Comparison of ENCODE assay signal across 1 cellular context in genomic region chr12:52210186-52210924, GRCh38.
TF ChIP-seq lines count a peak whose summit lies in the region.

No MANE protein-coding gene starts in this region.

TF ChIP-seq in H1, 55 proteins besides CTCF, POLR2A, EP300 and RAD21:
- TF ChIP-seq NANOG (IDR thresholded peaks at IDR 0.05; ENCODE audit: insufficient read depth, low read depth, low read length, poor library complexity, severe bottlenecking) = no peak
- no peak for TF ChIP-seq KDM4A (IDR thresholded peaks at IDR 0.05; ENCODE audit: low read depth, low read length, severe bottlenecking)
- no peak for TF ChIP-seq SAP30 (IDR thresholded peaks at IDR 0.05; ENCODE audit: insufficient read depth, insufficient replicate concordance, low read length)
TF ChIP-seq in H1: peak in this region for 0.
